22 cellular contexts compared by ENCODE assay signal in the genomic region with DNA sequence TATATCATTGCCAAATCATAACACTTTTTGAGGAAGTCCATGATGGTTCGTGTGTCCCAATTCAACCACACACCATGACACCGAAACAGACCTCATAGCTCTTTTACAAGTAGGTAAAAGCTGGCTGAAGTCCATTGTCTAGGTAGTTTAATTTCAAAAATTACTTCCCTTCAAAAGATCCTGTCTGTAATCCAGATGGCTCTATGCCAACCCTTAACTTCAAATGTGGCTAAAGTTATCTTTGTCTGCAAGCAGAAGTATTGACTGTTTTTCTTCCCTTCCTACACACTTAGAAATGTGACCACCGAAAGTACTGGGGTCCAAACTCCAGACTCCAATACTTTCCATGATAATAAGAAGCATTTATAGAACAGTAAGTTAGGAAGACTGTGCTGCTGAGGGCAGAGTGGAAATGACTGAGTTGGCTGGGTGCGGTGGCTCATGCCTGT. TPM values are rescaled to one million over a fixed set of nuclear protein-coding genes. Genes with fewer than 3 reads are reported as not detected.
A peak's percentile ranks its signal among the peaks of the same experiment; 100 is the strongest.
DNase-seq lines count a peak whose midpoint lies in the region.
"Had no signal": no experiment of that assay in that cellular context is flagged by ENCODE, and none has a peak within 500 bp of the region (broad histone marks: within the 10 kb centered on the region; RNA-seq: fewer than 3 reads in every experiment).

No MANE protein-coding gene starts in this region.

- H3K4me1 ChIP-seq in adipocyte (ENCODE audit: control insufficient read depth, insufficient read depth, low read length), result no peaks in the 10 kb centered on the region

- H3K4me3 ChIP-seq in adipocyte (ENCODE audit: low read length), result no peak overlapping the region
- H3K4me3 ChIP-seq: cardiac muscle cell, dorsolateral prefrontal cortex, MG63 had no signal

- DNase-seq in DMS79 treated with DMSO at 0.1 percent for 48 hours (lab: John Stamatoyannopoulos, UW) (peak; percentile 19), DMS79 (lab: John Stamatoyannopoulos, UW) (no peak), NCI-H1105 treated with DMSO at 0.1 percent for 48 hours (lab: John Stamatoyannopoulos, UW) (peak; percentile 31), adipocyte (ENCODE audit: low read depth) (peak; percentile 13), lung microvascular endothelial cell (ENCODE audit: low read depth in 2 of 2) (peak; percentile 25 to 44), COR-L47 (lab: John Stamatoyannopoulos, UW) (no peak), SW480 (ENCODE audit: low spot score) (no peak)
- no peak for DNase-seq in activated CD4-positive, alpha-beta T cell treated with anti-CD3 and anti-CD28 coated beads, Interleukin-2, amount 50 U/mL, for 4 hours
- DNase-seq: 8988T; activated CD4-positive, alpha-beta T cell treated with anti-CD3 and anti-CD28 coated beads, Interleukin-2, amount 10 ng/mL, durations not matched to agents 24 days and 14 days; activated CD8-positive, alpha-beta memory T cell treated with anti-CD3 and anti-CD28 coated beads, Interleukin-2, amount 50 U/mL, for 48 hours; dorsolateral prefrontal cortex; EL; foreskin keratinocyte; MG63; naive B cell; NCI-H187 treated with DMSO at 0.1 percent for 48 hours; NCI-H446 treated with DMSO at 0.1 percent for 48 hours; right cardiac atrium; substantia nigra; T-helper 1 cell had no signal

- no peaks in the 10 kb centered on the region for H3K9me3 ChIP-seq in adipocyte (ENCODE audit: control insufficient read depth, low read length)
- H3K9me3 ChIP-seq: MG63 had no signal

- H3K9ac ChIP-seq in adipocyte (ENCODE audit: low read length), result no peak overlapping the region

- H3K36me3 ChIP-seq in adipocyte (ENCODE audit: control insufficient read depth, insufficient read depth, low read length, severe bottlenecking), result no peaks in the 10 kb centered on the region
- H3K36me3 ChIP-seq: cardiac muscle cell, MG63 had no signal

- no peaks in the 10 kb centered on the region for H3K27me3 ChIP-seq in adipocyte (replicated peaks; ENCODE audit: control insufficient read depth, insufficient read depth, low read length)
- H3K27me3 ChIP-seq: dorsolateral prefrontal cortex, foreskin keratinocyte, MG63 had no signal

RNA-seq across cellular contexts. Expression of a gene that starts 8.3 kb away (rescaled TPM):
- total RNA-seq in lung microvascular endothelial cell, result 10.2 and 17.9 TPM in 2 replicates

Comparison
In these comparisons a context has a peak if more than half of its experiments do, and no peak if none do; other contexts are left out.
1. DNase-seq: peak in DMS79 treated with DMSO at 0.1 percent for 48 hours (single experiment), NCI-H1105 treated with DMSO at 0.1 percent for 48 hours (single experiment), adipocyte (single experiment) and lung microvascular endothelial cell (2 of 2); none in DMS79 (single experiment), COR-L47 (single experiment), activated CD4-positive, alpha-beta T cell treated with anti-CD3 and anti-CD28 coated beads, Interleukin-2, amount 50 U/mL, for 4 hours (0 of 2) and SW480 (single experiment).